Comparison of ENCODE assay signal across 3 cellular contexts in genomic region chr16:60274431-60275017, GRCh38.
A peak's percentile ranks its signal among the peaks of the same experiment; 100 is the strongest.
TF ChIP-seq lines count a peak whose summit lies in the region.

No MANE protein-coding gene starts in this region.

TF ChIP-seq in A549, 52 proteins besides CTCF, POLR2A, EP300 and RAD21:
- TF ChIP-seq TP53 (CRISPR knock-in tag; IDR thresholded peaks at IDR 0.05): no peak
- no peak for TF ChIP-seq PHF8 (IDR thresholded peaks at IDR 0.05; ENCODE audit: borderline replicate concordance, low read depth)
- no peak for TF ChIP-seq HDAC2 (IDR thresholded peaks at IDR 0.05)
- no peak for TF ChIP-seq CEBPB (IDR thresholded peaks at IDR 0.05)
- TF ChIP-seq CHD4 (IDR thresholded peaks at IDR 0.05; ENCODE audit: borderline replicate concordance): no peak
- peak; percentile 87 for TF ChIP-seq MAFK (IDR thresholded peaks at IDR 0.05; ENCODE audit: partially characterized antibody)
- TF ChIP-seq RNF2 (IDR thresholded peaks at IDR 0.05; ENCODE audit: borderline replicate concordance, low read depth): no peak

TF ChIP-seq in IMR-90, 13 proteins besides CTCF, POLR2A, EP300 and RAD21:
- TF ChIP-seq FOS (IDR thresholded peaks at IDR 0.05; ENCODE audit: low read depth, low read length) (no peak), MAFK (IDR thresholded peaks at IDR 0.05; ENCODE audit: low read depth, low read length) (peak; percentile 78), SMC3 (IDR thresholded peaks at IDR 0.05; ENCODE audit: low read depth, low read length) (no peak), RCOR1 (IDR thresholded peaks at IDR 0.05; ENCODE audit: insufficient replicate concordance, low read length) (no peak)
TF ChIP-seq in IMR-90: peak in this region for 1.

TF ChIP-seq in K562, 482 proteins besides CTCF, POLR2A, EP300 and RAD21 (continued from another document):
- TF ChIP-seq C11orf30 (IDR thresholded peaks at IDR 0.05; ENCODE audit: low read depth) (peak; percentile 43; the same call in 1 of the 2 replicates), ZNF316 (IDR thresholded peaks at IDR 0.05) (peak; percentile 72), PKNOX1 (IDR thresholded peaks at IDR 0.05) (no peak), HDAC6 (IDR thresholded peaks at IDR 0.05; ENCODE audit: low read depth, low read length) (no peak), ZNF280A (IDR thresholded peaks at IDR 0.05; ENCODE audit: low read depth, partially characterized antibody) (no peak)
TF ChIP-seq in K562: peak in this region for 3.
